ENCODE assay signal across 1 cellular context in genomic region chr11:117217141-117217609, GRCh38.
TF ChIP-seq lines count a peak whose summit lies in the region.

No MANE protein-coding gene starts in this region.

TF ChIP-seq in K562, 482 proteins besides CTCF, POLR2A, EP300 and RAD21:
- TF ChIP-seq ZC3H11A (IDR thresholded peaks at IDR 0.05; ENCODE audit: low read depth, low read length) (no peak), PHF8 (IDR thresholded peaks at IDR 0.05; ENCODE audit: borderline replicate concordance, low read length) (no peak), ZNF395 (CRISPR knock-in tag; IDR thresholded peaks at IDR 0.05) (no peak), POU5F1 (IDR thresholded peaks at IDR 0.05; ENCODE audit: borderline replicate concordance, low read depth, low read length, partially characterized antibody) (no peak), DNMT1 (IDR thresholded peaks at IDR 0.05) (no peak), ATF2 (CRISPR knock-in tag; IDR thresholded peaks at IDR 0.05) (no peak), MEF2A (IDR thresholded peaks at IDR 0.05; ENCODE audit: control insufficient read depth, low read depth, low read length) (no peak), KAT8 (IDR thresholded peaks at IDR 0.05; ENCODE audit: low read depth) (no peak), ELF2 (CRISPR knock-in tag; IDR thresholded peaks at IDR 0.05) (no peak), ILK (tag; IDR thresholded peaks at IDR 0.05; ENCODE audit: borderline replicate concordance, low read depth) (no peak), BCL6 (CRISPR knock-in tag; IDR thresholded peaks at IDR 0.05) (no peak), KLF1 (tag; IDR thresholded peaks at IDR 0.05) (no peak)
- TF ChIP-seq, protein P1, sequence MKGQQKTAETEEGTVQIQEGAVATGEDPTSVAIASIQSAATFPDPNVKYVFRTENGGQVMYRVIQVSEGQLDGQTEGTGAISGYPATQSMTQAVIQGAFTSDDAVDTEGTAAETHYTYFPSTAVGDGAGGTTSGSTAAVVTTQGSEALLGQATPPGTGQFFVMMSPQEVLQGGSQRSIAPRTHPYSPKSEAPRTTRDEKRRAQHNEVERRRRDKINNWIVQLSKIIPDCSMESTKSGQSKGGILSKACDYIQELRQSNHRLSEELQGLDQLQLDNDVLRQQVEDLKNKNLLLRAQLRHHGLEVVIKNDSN (CRISPR knock-in tag; IDR thresholded peaks at IDR 0.05): no peak
TF ChIP-seq in K562: peak in this region for 0.
